Comparison of ENCODE assay signal across 10 cellular contexts in genomic region chr16:56683424-56684162, GRCh38. TPM values are rescaled to one million over a fixed set of nuclear protein-coding genes. Genes with fewer than 3 reads are reported as not detected.
DNase-seq lines count a peak whose midpoint lies in the region; ATAC-seq and TF ChIP-seq lines count a peak whose summit lies in the region.
"Had no signal": no experiment of that assay in that cellular context is flagged by ENCODE, and none has a peak within 500 bp of the region (broad histone marks: within the 10 kb centered on the region; RNA-seq: fewer than 3 reads in every experiment).

No MANE protein-coding gene starts in this region.

- H3K4me3 Mint-ChIP-seq in chondrocyte (ENCODE audit: unreplicated experiment): peak overlapping the region; percentile 85

- ATAC-seq in GM21390 (IDR thresholded peaks at IDR 0.05; ENCODE audit: unreplicated experiment): no peak

- H3K36me3 ChIP-seq in KMS-11 (ENCODE audit: insufficient read depth) (no peaks in the 10 kb centered on the region), muscle layer of duodenum (ENCODE audit: control insufficient read depth in 1 of 2, insufficient read depth in 2 of 2, low read length in 2 of 2) (no peaks in the 10 kb centered on the region)
- H3K36me3 ChIP-seq: neutrophil had no signal

- peak overlapping the region; percentile 72; the same call in 1 of the 2 replicates for H3K9ac ChIP-seq in KMS-11

- peak overlapping the region; percentile 98 for H3K4me2 ChIP-seq in KMS-11

- no peak overlapping the region for H3K27ac Mint-ChIP-seq in chondrocyte (ENCODE audit: unreplicated experiment)

- peaks cover 33% of the 10 kb centered on the region for H3K4me1 Mint-ChIP-seq in chondrocyte (ENCODE audit: low read depth)

- H3K4me3 ChIP-seq in AG04449 (ENCODE audit: low read depth, low read length) (peak overlapping the region; percentile 73), KMS-11 (IDR thresholded peaks at IDR 0.05; ENCODE audit: insufficient read depth, low read depth, low read length) (no peak overlapping the region), muscle layer of duodenum (ENCODE audit: low read depth in 1 of 2, low read length in 2 of 2) (peak overlapping the region; percentile 65 to 97)

- POLR2A ChIA-PET in AG04449 (lab: Yijun Ruan, JAX): interaction anchor here (0.9 to 4.6 kb wide), 4 partner anchors 13 to 75 kb away, joined by 3 to 25 read pairs (median 4); partner anchors contain the start of genes MT1E and MT2A

- H3K4me1 ChIP-seq in KMS-11 (ENCODE audit: low read depth, poor library complexity, severe bottlenecking): peaks cover 8% of the 10 kb centered on the region
- H3K4me1 ChIP-seq in muscle layer of duodenum (ENCODE audit: control insufficient read depth in 1 of 2, insufficient read depth in 2 of 2, low read length in 2 of 2): peaks cover 0 to 11% of the 10 kb centered on the region in 2 donors

- TF ChIP-seq CTCF in AG04449 (IDR thresholded peaks at IDR 0.05; ENCODE audit: insufficient read depth, low read length, missing control alignments): no peak
- TF ChIP-seq CTCF in KMS-11 (conservative IDR thresholded peaks at IDR 0.05; ENCODE audit: low read depth, low read length): no peak
- TF ChIP-seq CTCF in chondrocyte (IDR thresholded peaks at IDR 0.05): no peak

- H3K27me3 ChIP-seq in KMS-11 (ENCODE audit: insufficient read depth, low read depth) (no peaks in the 10 kb centered on the region), muscle layer of duodenum (ENCODE audit: low read depth, low read length) (no peaks in the 10 kb centered on the region)

- H3K9me3 ChIP-seq in muscle layer of duodenum (ENCODE audit: control insufficient read depth in 1 of 2, low read length in 2 of 2): no peaks in the 10 kb centered on the region
- H3K9me3 ChIP-seq: neutrophil had no signal

- H3K36me3 Mint-ChIP-seq in chondrocyte (ENCODE audit: low read depth): peaks cover 8% of the 10 kb centered on the region

- H3K9me3 Mint-ChIP-seq in chondrocyte (ENCODE audit: low read depth): peaks cover 15% of the 10 kb centered on the region

- H3K27ac ChIP-seq in KMS-11 (no peak overlapping the region), muscle layer of duodenum (ENCODE audit: low read length) (peak overlapping the region; percentile 95)
- H3K27ac ChIP-seq: neutrophil had no signal

- H4K20me1 ChIP-seq in KMS-11 (ENCODE audit: insufficient read depth): no peaks in the 10 kb centered on the region

- peak overlapping the region; percentile 99; the same call in 1 of the 2 replicates for H2AFZ ChIP-seq in KMS-11 (ENCODE audit: low read depth)

- CTCF ChIA-PET in AG04449 (lab: Yijun Ruan, JAX): interaction anchor here (1.0 to 4.2 kb wide), 3 partner anchors 9 to 18 kb away, joined by 3 to 32 read pairs (median 5); no protein-coding TSS in a partner anchor

- H3K79me2 ChIP-seq in KMS-11 (ENCODE audit: insufficient read depth, low read depth): no peaks in the 10 kb centered on the region

- DNase-seq in AG04449 (ENCODE audit: low read depth, low spot score) (no peak), chondrocyte (ENCODE audit: low spot score) (no peak), NCI-H510A (lab: John Stamatoyannopoulos, UW) (no peak), NCI-H82 (lab: John Stamatoyannopoulos, UW) (no peak)
- no peak for DNase-seq in stimulated activated CD4-positive, alpha-beta T cell treated with anti-CD3 and anti-CD28 coated beads, Interleukin-4, amount 100 ng/mL, for 1 hour

- H3K27me3 Mint-ChIP-seq in chondrocyte (ENCODE audit: low read depth): no peaks in the 10 kb centered on the region

RNA-seq across cellular contexts. Expression of gene MT1X, which starts 1.3 kb away (rescaled TPM):
- total RNA-seq in chondrocyte: 36.6 to 136 TPM (median 44.7 TPM) in 3 replicates

RNA-seq across cellular contexts. Expression of gene MT1H, which starts 14.0 kb away (rescaled TPM):
- total RNA-seq in chondrocyte: not detected in 3 replicates
- total RNA-seq: H4 had no signal

RNA-seq across cellular contexts. Expression of gene MT1G, which starts 15.7 kb away (rescaled TPM):
- 1.1 TPM in 2 of 3 replicates, not detected in the other for total RNA-seq in chondrocyte
- total RNA-seq: H4 had no signal

RNA-seq across cellular contexts. Expression of gene MT1F, which starts 25.8 kb away (rescaled TPM):
- total RNA-seq in chondrocyte: 2.6 to 5.8 TPM (median 4.4 TPM) in 3 replicates

RNA-seq across cellular contexts. Expression of gene MT1B, which starts 31.9 kb away (rescaled TPM):
- not detected in 3 replicates for total RNA-seq in chondrocyte
- total RNA-seq: H4 had no signal
